Comparison of ENCODE assay signal across 20 cellular contexts in the genomic region with DNA sequence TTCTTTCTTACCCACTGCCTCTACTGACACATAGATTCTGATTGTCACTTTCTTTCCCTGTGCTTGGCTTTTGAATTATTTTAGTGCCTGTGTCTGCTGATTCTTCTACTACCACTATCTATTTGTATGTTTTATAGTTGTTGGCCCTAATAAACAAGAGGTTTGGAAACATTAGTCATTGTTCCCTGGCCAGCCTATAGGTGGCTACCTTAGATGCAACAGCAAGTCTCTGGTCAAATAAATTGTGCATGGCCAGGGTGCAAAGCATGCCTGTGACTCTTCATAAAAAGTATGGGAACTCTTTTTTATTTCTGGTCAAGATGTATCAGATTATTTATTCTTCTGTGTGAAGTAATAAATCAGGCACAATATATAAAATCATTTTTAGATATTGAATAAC.
A peak's percentile ranks its signal among the peaks of the same experiment; 100 is the strongest.
DNase-seq lines count a peak whose midpoint lies in the region; ATAC-seq and TF ChIP-seq lines count a peak whose summit lies in the region.
"Had no signal": no experiment of that assay in that cellular context is flagged by ENCODE, and none has a peak within 500 bp of the region (broad histone marks: within the 10 kb centered on the region; RNA-seq: fewer than 3 reads in every experiment).

No MANE protein-coding gene starts in this region.

- H3K27ac Mint-ChIP-seq in GM23338 (no peak overlapping the region), endothelial cell (ENCODE audit: unreplicated experiment) (no peak overlapping the region), nephron progenitor cell (peak overlapping the region; percentile 19)
- H3K27ac Mint-ChIP-seq: activated naive CD4-positive, alpha-beta T cell treated with anti-CD3 and anti-CD28 coated beads, Interleukin-2, amount 50 U/mL, for 24 hours; CD4-positive, CD25-positive, alpha-beta regulatory T cell; stimulated activated memory B cell treated with anti-CD40 and anti-IgM and Interleukin-4, amounts not matched to agents 10 μg/mL and 1 μg/mL and 100 μg/mL, for 72 hours had no signal

- ATAC-seq in GM23338: peak; percentile 46
- ATAC-seq: body of pancreas; K562; stimulated activated memory B cell treated with anti-CD40 and anti-IgM and Interleukin-4, amounts not matched to agents 10 μg/mL and 1 μg/mL and 100 μg/mL, for 72 hours had no signal

- DNase-seq in GM23338 (ENCODE audit: low spot score): peak; percentile 41
- DNase-seq in OCI-LY7 (ENCODE audit: low spot score): no peak
- no peak for DNase-seq in endothelial cell (ENCODE audit: low spot score)
- DNase-seq in nephron progenitor cell: no peak
- DNase-seq in COR-L47 (lab: John Stamatoyannopoulos, UW): no peak
- DNase-seq in NCI-H774 (lab: John Stamatoyannopoulos, UW): no peak
- DNase-seq in SKM-1 (lab: John Stamatoyannopoulos, UW; ENCODE audit: unreplicated experiment): no peak
- DNase-seq in NCI-H524 treated with DMSO at 0.1 percent for 48 hours (lab: John Stamatoyannopoulos, UW): no peak
- DNase-seq: activated CD4-positive, alpha-beta T cell treated with anti-CD3 and anti-CD28 coated beads, Interleukin-2, amount 50 U/mL, for 1 hour; CD4-positive, CD25-positive, alpha-beta regulatory T cell; hippocampal formation; NCI-H146; posterior cingulate gyrus; spleen; transverse colon had no signal

- H3K36me3 ChIP-seq in GM23338 (ENCODE audit: insufficient read depth): no peaks in the 10 kb centered on the region
- H3K36me3 ChIP-seq in OCI-LY7 (ENCODE audit: insufficient read depth, low read length): no peaks in the 10 kb centered on the region
- H3K36me3 ChIP-seq: SJSA1, spleen, transverse colon had no signal

- H3K36me3 Mint-ChIP-seq in GM23338 (ENCODE audit: low read depth) (no peaks in the 10 kb centered on the region), endothelial cell (ENCODE audit: low read depth, unreplicated experiment) (peaks cover 5% of the 10 kb centered on the region), nephron progenitor cell (ENCODE audit: low read depth) (no peaks in the 10 kb centered on the region)
- H3K36me3 Mint-ChIP-seq: activated naive CD4-positive, alpha-beta T cell treated with anti-CD3 and anti-CD28 coated beads, Interleukin-2, amount 50 U/mL, for 24 hours; CD4-positive, CD25-positive, alpha-beta regulatory T cell; stimulated activated memory B cell treated with anti-CD40 and anti-IgM and Interleukin-4, amounts not matched to agents 10 μg/mL and 1 μg/mL and 100 μg/mL, for 72 hours had no signal

- H3K27ac ChIP-seq in GM23338 (ENCODE audit: low read depth): no peak overlapping the region
- H3K27ac ChIP-seq in OCI-LY7 (ENCODE audit: low read depth, low read length, poor library complexity, severe bottlenecking): no peak overlapping the region
- H3K27ac ChIP-seq: body of pancreas, SJSA1, spleen, transverse colon had no signal

- no peaks in the 10 kb centered on the region for H3F3A ChIP-seq in GM23338 (replicated peaks; ENCODE audit: low read depth)

- TF ChIP-seq CTCF in GM23338 (conservative IDR thresholded peaks at IDR 0.05; ENCODE audit: low read depth in 2 of 2) (peak; percentile 45 to 50), OCI-LY7 (conservative IDR thresholded peaks at IDR 0.05; ENCODE audit: low read length) (0 out of 2 replicates have a peak, but pooled peaks have one; percentile 12), endothelial cell (IDR thresholded peaks at IDR 0.05; ENCODE audit: unreplicated experiment) (peak; percentile 22), nephron progenitor cell (IDR thresholded peaks at IDR 0.05) (no peak)

- H3K27me3 ChIP-seq in GM23338 (ENCODE audit: insufficient read depth): no peaks in the 10 kb centered on the region
- H3K27me3 ChIP-seq: body of pancreas, SJSA1, spleen, transverse colon had no signal

- intact Hi-C loops in OCI-LY7 (cut with micrococcal nuclease; ENCODE audit: unreplicated experiment): no loop called here

- H3K79me2 ChIP-seq in GM23338 (replicated peaks; ENCODE audit: insufficient read depth) (no peaks in the 10 kb centered on the region), OCI-LY7 (ENCODE audit: insufficient read depth, low read depth, low read length) (no peaks in the 10 kb centered on the region)

- no peak overlapping the region for H3K4me2 ChIP-seq in GM23338
- H3K4me2 ChIP-seq in OCI-LY7 (ENCODE audit: low read length): no peak overlapping the region

- H3K4me3 ChIP-seq in GM23338: no peak overlapping the region
- no peak overlapping the region for H3K4me3 ChIP-seq in OCI-LY7 (ENCODE audit: low read depth, low read length, poor library complexity, severe bottlenecking)
- H3K4me3 ChIP-seq: body of pancreas, K562, SJSA1, spleen, transverse colon had no signal

- POLR2A ChIA-PET in OCI-LY7 (lab: Charles Lee): interaction anchor here (0.6 kb wide), 1 partner anchor 10 kb away, joined by 3 read pairs; no protein-coding TSS in a partner anchor

- BruUV-seq in OCI-LY7 (replicated peaks; lab: Mats Ljungman, UMichigan): no TSS peak

- H4K20me1 ChIP-seq in GM23338 (replicated peaks; ENCODE audit: insufficient read depth) (no peaks in the 10 kb centered on the region), OCI-LY7 (ENCODE audit: insufficient read depth, low read length) (no peaks in the 10 kb centered on the region)

- no peaks in the 10 kb centered on the region; the same call in 2 of the 3 replicates for H3K4me1 Mint-ChIP-seq in GM23338
- peaks cover 6% of the 10 kb centered on the region for H3K4me1 Mint-ChIP-seq in endothelial cell (ENCODE audit: unreplicated experiment)
- no peaks in the 10 kb centered on the region for H3K4me1 Mint-ChIP-seq in nephron progenitor cell
- H3K4me1 Mint-ChIP-seq: activated naive CD4-positive, alpha-beta T cell treated with anti-CD3 and anti-CD28 coated beads, Interleukin-2, amount 50 U/mL, for 24 hours; CD4-positive, CD25-positive, alpha-beta regulatory T cell; stimulated activated memory B cell treated with anti-CD40 and anti-IgM and Interleukin-4, amounts not matched to agents 10 μg/mL and 1 μg/mL and 100 μg/mL, for 72 hours had no signal

- no peaks in the 10 kb centered on the region for H3K9me3 ChIP-seq in OCI-LY7 (ENCODE audit: low read length)
- H3K9me3 ChIP-seq: body of pancreas, SJSA1, transverse colon had no signal

- no peaks in the 10 kb centered on the region; the same call in 1 of the 2 replicates for H3K9me2 ChIP-seq in GM23338 (ENCODE audit: insufficient read depth)
- H3K9me2 ChIP-seq in OCI-LY7 (ENCODE audit: insufficient read depth, low read length): no peaks in the 10 kb centered on the region

- H3K9me3 Mint-ChIP-seq in GM23338: no peaks in the 10 kb centered on the region; the same call in 2 of the 3 replicates
- no peaks in the 10 kb centered on the region for H3K9me3 Mint-ChIP-seq in endothelial cell (ENCODE audit: unreplicated experiment)
- peaks cover 4% of the 10 kb centered on the region for H3K9me3 Mint-ChIP-seq in nephron progenitor cell
- H3K9me3 Mint-ChIP-seq: activated naive CD4-positive, alpha-beta T cell treated with anti-CD3 and anti-CD28 coated beads, Interleukin-2, amount 50 U/mL, for 24 hours; CD4-positive, CD25-positive, alpha-beta regulatory T cell; stimulated activated memory B cell treated with anti-CD40 and anti-IgM and Interleukin-4, amounts not matched to agents 10 μg/mL and 1 μg/mL and 100 μg/mL, for 72 hours had no signal

- no peaks in the 10 kb centered on the region for H3K4me1 ChIP-seq in GM23338 (ENCODE audit: insufficient read depth)
- no peaks in the 10 kb centered on the region for H3K4me1 ChIP-seq in OCI-LY7 (ENCODE audit: insufficient read depth, low read length, poor library complexity, severe bottlenecking)
- H3K4me1 ChIP-seq: body of pancreas, SJSA1, spleen, transverse colon had no signal

- CTCF ChIA-PET in OCI-LY7 (lab: Charles Lee; ENCODE audit: unreplicated experiment): no interaction called here

- H3K27me3 Mint-ChIP-seq in GM23338 (ENCODE audit: insufficient read depth, low read depth, poor library complexity) (no peaks in the 10 kb centered on the region), endothelial cell (ENCODE audit: unreplicated experiment) (no peaks in the 10 kb centered on the region), nephron progenitor cell (ENCODE audit: low read depth, poor library complexity) (no peaks in the 10 kb centered on the region)
- H3K27me3 Mint-ChIP-seq: CD4-positive, CD25-positive, alpha-beta regulatory T cell had no signal

- no peak overlapping the region for H2AFZ ChIP-seq in GM23338
- H2AFZ ChIP-seq in OCI-LY7 (ENCODE audit: low read length): no peak overlapping the region

- H3K4me3 Mint-ChIP-seq in GM23338 (no peak overlapping the region), endothelial cell (ENCODE audit: unreplicated experiment) (no peak overlapping the region), nephron progenitor cell (no peak overlapping the region)
- H3K4me3 Mint-ChIP-seq: activated naive CD4-positive, alpha-beta T cell treated with anti-CD3 and anti-CD28 coated beads, Interleukin-2, amount 50 U/mL, for 24 hours; CD4-positive, CD25-positive, alpha-beta regulatory T cell; stimulated activated memory B cell treated with anti-CD40 and anti-IgM and Interleukin-4, amounts not matched to agents 10 μg/mL and 1 μg/mL and 100 μg/mL, for 72 hours had no signal

TF ChIP-seq in GM23338, 12 proteins besides CTCF, POLR2A, EP300 and RAD21:
- TF ChIP-seq ZNF331 (CRISPR knock-in tag; IDR thresholded peaks at IDR 0.05; ENCODE audit: low read depth) (no peak), ZNF114 (CRISPR knock-in tag; IDR thresholded peaks at IDR 0.05) (no peak)
